25 cellular contexts compared by ENCODE assay signal in the genomic region with DNA sequence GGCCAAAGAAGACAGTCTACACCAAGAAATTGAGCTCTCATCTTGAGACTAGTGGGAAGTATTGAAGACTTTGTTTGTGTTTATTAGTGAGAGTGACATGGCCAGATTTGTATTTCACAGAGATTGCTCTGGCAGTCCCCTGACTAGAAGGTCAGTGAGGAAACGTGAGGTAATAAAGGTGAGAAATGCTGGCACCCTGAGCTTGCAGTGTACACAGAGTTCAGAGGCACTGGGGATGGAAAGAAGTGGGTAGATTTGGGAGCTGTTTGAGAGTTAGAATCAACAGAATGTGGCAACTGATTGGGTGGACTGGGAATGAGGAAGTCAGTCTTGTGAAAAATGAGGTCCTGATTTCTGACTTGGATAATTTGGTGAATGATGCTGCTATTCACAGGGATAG.
DNase-seq lines count a peak whose midpoint lies in the region; ATAC-seq, FAIRE-seq and TF ChIP-seq lines count a peak whose summit lies in the region.
"Had no signal": no experiment of that assay in that cellular context is flagged by ENCODE, and none has a peak within 500 bp of the region (broad histone marks: within the 10 kb centered on the region; RNA-seq: fewer than 3 reads in every experiment).

No MANE protein-coding gene starts in this region.

- no peak overlapping the region for H3K4me3 ChIP-seq in neural progenitor cell
- H3K4me3 ChIP-seq in left ventricle myocardium inferior, result no peak overlapping the region
- H3K4me3 ChIP-seq: BLaER1 had no signal

- no peak for TF ChIP-seq CTCF in natural killer cell (IDR thresholded peaks at IDR 0.05)
- TF ChIP-seq CTCF in neural progenitor cell (IDR thresholded peaks at IDR 0.05), result no peak
- TF ChIP-seq CTCF in left ventricle myocardium inferior (IDR thresholded peaks at IDR 0.05; ENCODE audit: borderline replicate concordance), result no peak

- no peaks in the 10 kb centered on the region for H4K20me1 ChIP-seq in neural progenitor cell (ENCODE audit: low read depth)
- H4K20me1 ChIP-seq: BLaER1 had no signal

- DNase-seq in central memory CD8-positive, alpha-beta T cell (ENCODE audit: low spot score in 2 of 2), result no peak
- DNase-seq in natural killer cell (no peak), neural progenitor cell (ENCODE audit: low spot score) (no peak), urothelium cell line (ENCODE audit: low spot score) (no peak), left ventricle myocardium inferior (no peak), cerebellum (ENCODE audit: low spot score) (no peak), head of caudate nucleus (no peak), T-helper 2 cell (no peak)
- DNase-seq: 8988T; ACHN; BE2C; C1 segment of cervical spinal cord; Caco-2; Calu3; CD4-positive, alpha-beta memory T cell; CD4-positive, CD25-positive, alpha-beta regulatory T cell; DMS79 treated with DMSO at 0.1 percent for 48 hours; GF-D8 had no signal

- no peaks in the 10 kb centered on the region for H3K27me3 Mint-ChIP-seq in central memory CD8-positive, alpha-beta T cell
- peaks cover 2 to 8% of the 10 kb centered on the region in 2 donors for H3K27me3 Mint-ChIP-seq in natural killer cell (ENCODE audit: low read depth in 2 of 2)
- H3K27me3 Mint-ChIP-seq in neural progenitor cell (ENCODE audit: insufficient read depth, low read depth), result no peaks in the 10 kb centered on the region

- H3K4me1 ChIP-seq in neural progenitor cell (peaks cover 10% of the 10 kb centered on the region), left ventricle myocardium inferior (no peaks in the 10 kb centered on the region)
- H3K4me1 ChIP-seq: BE2C, BLaER1, Caco-2 had no signal

- H3K27me3 ChIP-seq in neural progenitor cell, result no peaks in the 10 kb centered on the region
- no peaks in the 10 kb centered on the region for H3K27me3 ChIP-seq in left ventricle myocardium inferior (ENCODE audit: low read depth)
- H3K27me3 ChIP-seq: BLaER1 had no signal

- no peaks in the 10 kb centered on the region for H3K79me2 ChIP-seq in neural progenitor cell (ENCODE audit: low read depth)

- no peak overlapping the region for H3K4me2 ChIP-seq in neural progenitor cell
- H3K4me2 ChIP-seq: BLaER1 had no signal

- H3K36me3 ChIP-seq in neural progenitor cell, result no peaks in the 10 kb centered on the region
- no peaks in the 10 kb centered on the region for H3K36me3 ChIP-seq in left ventricle myocardium inferior
- H3K36me3 ChIP-seq: BE2C, BLaER1 had no signal

- H3K27ac ChIP-seq in neural progenitor cell (no peak overlapping the region), left ventricle myocardium inferior (replicated peaks) (no peak overlapping the region)
- H3K27ac ChIP-seq: BLaER1 had no signal

- H3K9ac ChIP-seq in neural progenitor cell, result no peak overlapping the region
- H3K9ac ChIP-seq: BLaER1 had no signal

- peak; percentile 74 for FAIRE-seq in urothelium cell line (lab: Jason Lieb, UNC)
- FAIRE-seq: A204.1, D721Med, G401.6, GM12891, GM19239 had no signal

- peaks cover 8% of the 10 kb centered on the region for H3K9me3 Mint-ChIP-seq in central memory CD8-positive, alpha-beta T cell
- H3K9me3 Mint-ChIP-seq in natural killer cell (no peaks in the 10 kb centered on the region), neural progenitor cell (no peaks in the 10 kb centered on the region)
- H3K9me3 Mint-ChIP-seq: CD4-positive, alpha-beta memory T cell had no signal

- no peak overlapping the region for H2AFZ ChIP-seq in neural progenitor cell (replicated peaks)

- intact Hi-C loops in natural killer cell (cut with micrococcal nuclease), result no loop called here
- intact Hi-C loops in left ventricle myocardium inferior (cut with micrococcal nuclease), result no loop called here
- intact Hi-C loops in head of caudate nucleus (cut with DNase I), result no loop called here

- H3F3A ChIP-seq in neural progenitor cell (ENCODE audit: low read depth), result no peaks in the 10 kb centered on the region

- no peak overlapping the region for H3K4me3 Mint-ChIP-seq in central memory CD8-positive, alpha-beta T cell
- peak overlapping the region; percentile 87 for H3K4me3 Mint-ChIP-seq in natural killer cell
- no peak overlapping the region for H3K4me3 Mint-ChIP-seq in neural progenitor cell
- H3K4me3 Mint-ChIP-seq: CD14-positive monocyte; CD4-positive, alpha-beta memory T cell had no signal

- H3K27ac Mint-ChIP-seq in central memory CD8-positive, alpha-beta T cell (ENCODE audit: low read depth), result peak overlapping the region; percentile 71
- H3K27ac Mint-ChIP-seq in natural killer cell, result peak overlapping the region; percentile 81 to 92
- peak overlapping the region; percentile 16 for H3K27ac Mint-ChIP-seq in neural progenitor cell
- H3K27ac Mint-ChIP-seq: CD14-positive monocyte; CD4-positive, alpha-beta memory T cell; CD4-positive, CD25-positive, alpha-beta regulatory T cell had no signal

- no peak for ATAC-seq in central memory CD8-positive, alpha-beta T cell (replicated peaks; ENCODE audit: extremely low read depth, poor library complexity, severe bottlenecking)
- no peak for ATAC-seq in natural killer cell

- H3K4me1 Mint-ChIP-seq in central memory CD8-positive, alpha-beta T cell, result peaks cover 23% of the 10 kb centered on the region
- H3K4me1 Mint-ChIP-seq in natural killer cell (peaks cover 24 to 25% of the 10 kb centered on the region in 2 donors), neural progenitor cell (no peaks in the 10 kb centered on the region)
- H3K4me1 Mint-ChIP-seq: CD14-positive monocyte; CD4-positive, alpha-beta memory T cell; CD4-positive, CD25-positive, alpha-beta regulatory T cell had no signal

- no peaks in the 10 kb centered on the region for H3K36me3 Mint-ChIP-seq in central memory CD8-positive, alpha-beta T cell (ENCODE audit: insufficient read depth)
- no peaks in the 10 kb centered on the region for H3K36me3 Mint-ChIP-seq in natural killer cell
- no peaks in the 10 kb centered on the region for H3K36me3 Mint-ChIP-seq in neural progenitor cell
- H3K36me3 Mint-ChIP-seq: CD14-positive monocyte; CD4-positive, alpha-beta memory T cell; CD4-positive, CD25-positive, alpha-beta regulatory T cell had no signal

- H3K9me3 ChIP-seq in neural progenitor cell (ENCODE audit: low read depth) (peaks cover 10% of the 10 kb centered on the region), left ventricle myocardium inferior (replicated peaks) (peaks cover 7% of the 10 kb centered on the region)
- H3K9me3 ChIP-seq: BE2C, BLaER1 had no signal

Comparison
In these comparisons a context has a peak if more than half of its experiments do, and no peak if none do; other contexts are left out.
1. H3K27ac Mint-ChIP-seq: peak in every context shown above with its lines; median percentile 86 in natural killer cell; 71 in central memory CD8-positive, alpha-beta T cell; 16 in neural progenitor cell.